18 cellular contexts compared by ENCODE assay signal in genomic region chr12:6090786-6091185, GRCh38. TPM values are rescaled to one million over a fixed set of nuclear protein-coding genes. Genes with fewer than 3 reads are reported as not detected.
DNase-seq lines count a peak whose midpoint lies in the region; ATAC-seq lines count a peak whose summit lies in the region.
"Had no signal": no experiment of that assay in that cellular context is flagged by ENCODE, and none has a peak within 500 bp of the region (broad histone marks: within the 10 kb centered on the region; RNA-seq: fewer than 3 reads in every experiment).

No MANE protein-coding gene starts in this region.

- intact Hi-C loops in dendritic cell treated with granulocyte-macrophage colony-stimulating factor and Interleukin-4, amounts not matched to agents 40 ng/mL and 50 ng/mL, for 4 days (cut with micrococcal nuclease) = no loop called here
- intact Hi-C loops in left ventricle myocardium superior (cut with micrococcal nuclease) = no loop called here
- intact Hi-C loops in posterior vena cava (cut with DNase I) = no loop called here

- CTCF ChIA-PET in CD8-positive, alpha-beta memory T cell (lab: Charles Lee) = no interaction called here

- H3K9me3 ChIP-seq in CD8-positive, alpha-beta memory T cell (ENCODE audit: low read length) = no peaks in the 10 kb centered on the region
- H3K9me3 ChIP-seq: pancreas had no signal

- H3K27me3 Mint-ChIP-seq in dendritic cell treated with granulocyte-macrophage colony-stimulating factor and Interleukin-4, amounts not matched to agents 40 ng/mL and 50 ng/mL, for 4 days = peaks cover 36% of the 10 kb centered on the region
- peaks cover 16 to 60% of the 10 kb centered on the region in 2 donors for H3K27me3 Mint-ChIP-seq in CD8-positive, alpha-beta memory T cell

- no peaks in the 10 kb centered on the region for H3K9me3 Mint-ChIP-seq in dendritic cell treated with granulocyte-macrophage colony-stimulating factor and Interleukin-4, amounts not matched to agents 40 ng/mL and 50 ng/mL, for 4 days
- H3K9me3 Mint-ChIP-seq in CD8-positive, alpha-beta memory T cell = no peaks in the 10 kb centered on the region

- H3K36me3 ChIP-seq in CD8-positive, alpha-beta memory T cell (ENCODE audit: insufficient read depth, low read length) = no peaks in the 10 kb centered on the region
- H3K36me3 ChIP-seq: pancreas had no signal

- POLR2A ChIA-PET in CD8-positive, alpha-beta memory T cell (lab: Charles Lee) = no interaction called here

- H3K4me1 Mint-ChIP-seq in dendritic cell treated with granulocyte-macrophage colony-stimulating factor and Interleukin-4, amounts not matched to agents 40 ng/mL and 50 ng/mL, for 4 days (ENCODE audit: low read depth) = peaks cover 52% of the 10 kb centered on the region
- peaks cover 0 to 4% (median 0%) of the 10 kb centered on the region in 3 donors for H3K4me1 Mint-ChIP-seq in CD8-positive, alpha-beta memory T cell

- no peaks in the 10 kb centered on the region for H3K4me1 ChIP-seq in CD8-positive, alpha-beta memory T cell (ENCODE audit: insufficient read depth, low read length)
- H3K4me1 ChIP-seq: pancreas had no signal

- no peaks in the 10 kb centered on the region for H3K27me3 ChIP-seq in CD8-positive, alpha-beta memory T cell (ENCODE audit: insufficient read depth, low read length, poor library complexity, severe bottlenecking)
- H3K27me3 ChIP-seq: pancreas had no signal

- H3K36me3 Mint-ChIP-seq in dendritic cell treated with granulocyte-macrophage colony-stimulating factor and Interleukin-4, amounts not matched to agents 40 ng/mL and 50 ng/mL, for 4 days (ENCODE audit: low read depth) = no peaks in the 10 kb centered on the region
- H3K36me3 Mint-ChIP-seq in CD8-positive, alpha-beta memory T cell = no peaks in the 10 kb centered on the region

- H3K27ac Mint-ChIP-seq in dendritic cell treated with granulocyte-macrophage colony-stimulating factor and Interleukin-4, amounts not matched to agents 40 ng/mL and 50 ng/mL, for 4 days = peak overlapping the region; percentile 27
- H3K27ac Mint-ChIP-seq in CD8-positive, alpha-beta memory T cell = no peak overlapping the region

- peak; percentile 14 for DNase-seq in HCEC 1CT
- no peak for DNase-seq in left ventricle myocardium superior
- DNase-seq in posterior vena cava (ENCODE audit: low spot score) = peak; percentile 78
- DNase-seq in DMS 273 treated with DMSO at 0.1 percent for 48 hours (lab: John Stamatoyannopoulos, UW) = no peak
- no peak for DNase-seq in CD8-positive, alpha-beta memory T cell
- DNase-seq in amygdala (lab: John Stamatoyannopoulos, UW) = no peak
- DNase-seq: activated naive CD4-positive, alpha-beta T cell treated with Interleukin-2 at 50 U/mL for 16 hours; central memory CD4-positive, alpha-beta T cell; Karpas-422; NCI-H146; NCI-H526; pancreas; stimulated activated CD4-positive, alpha-beta T cell treated with anti-CD3 and anti-CD28 coated beads, Interleukin-15, amount 100 ng/mL, for 24 hours; T-helper 1 cell had no signal

- peak; percentile 72 for ATAC-seq in left ventricle myocardium superior
- ATAC-seq in GM21423 (IDR thresholded peaks at IDR 0.05; ENCODE audit: unreplicated experiment) = no peak
- ATAC-seq: Panc1, pancreas had no signal

- H3K27ac ChIP-seq in CD8-positive, alpha-beta memory T cell (ENCODE audit: low read depth, low read length) = no peak overlapping the region
- H3K27ac ChIP-seq: HL-60, pancreas had no signal

- no peak overlapping the region for H3K4me3 Mint-ChIP-seq in dendritic cell treated with granulocyte-macrophage colony-stimulating factor and Interleukin-4, amounts not matched to agents 40 ng/mL and 50 ng/mL, for 4 days
- H3K4me3 Mint-ChIP-seq in CD8-positive, alpha-beta memory T cell = no peak overlapping the region

- no peak overlapping the region for H3K4me3 ChIP-seq in CD8-positive, alpha-beta memory T cell (ENCODE audit: low read length)
- H3K4me3 ChIP-seq: pancreas had no signal

RNA-seq across cellular contexts. Expression of gene VWF, which starts 33.7 kb away (rescaled TPM):
- 275 TPM for total RNA-seq in left ventricle myocardium superior
- total RNA-seq in posterior vena cava = 100 to 1,000 TPM; 366 to 375 TPM
- total RNA-seq in CD8-positive, alpha-beta memory T cell = under 1 TPM in 1 of 2 experiments, not detected in 1; 0.02 TPM
- not detected for polyA plus RNA-seq in CD8-positive, alpha-beta memory T cell

Comparison
In these comparisons a context has a peak if more than half of its experiments do, and no peak if none do; other contexts are left out.
1. DNase-seq: peak in HCEC 1CT (single experiment) and posterior vena cava (single experiment); none in left ventricle myocardium superior (single experiment), DMS 273 treated with DMSO at 0.1 percent for 48 hours (single experiment), CD8-positive, alpha-beta memory T cell (0 of 5) and amygdala (0 of 56).
2. RNA of gene VWF, which starts 33.7 kb away (total RNA-seq): 366 to 375 TPM in posterior vena cava and 275 TPM in left ventricle myocardium superior (single experiment); 0.02 TPM in CD8-positive, alpha-beta memory T cell; every median in the first group is over 100 times any median in the second.